Comparison of ENCODE assay signal across 2 cellular contexts in the genomic region with DNA sequence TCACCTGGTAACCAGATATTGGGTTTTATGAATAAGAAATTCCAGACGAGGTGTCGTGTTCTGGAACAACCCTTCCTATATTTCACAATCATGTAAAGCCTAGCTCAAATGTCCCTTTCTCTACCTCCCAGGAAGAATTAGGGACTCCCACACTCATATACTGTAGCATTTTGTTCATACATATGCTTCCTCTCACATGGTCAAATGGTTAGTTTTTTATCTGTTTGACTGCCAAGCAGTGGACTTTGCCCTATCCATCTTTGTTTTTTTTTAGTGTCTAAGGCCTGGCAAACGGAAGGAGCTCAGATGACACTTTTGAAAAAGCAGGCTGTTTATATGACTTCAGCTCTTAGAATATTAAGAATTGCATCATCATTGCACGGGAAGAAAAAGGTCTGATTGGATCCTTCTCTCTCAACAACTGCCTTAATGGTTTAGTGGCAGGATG.
TF ChIP-seq lines count a peak whose summit lies in the region.

No MANE protein-coding gene starts in this region.

TF ChIP-seq in SK-N-SH treated with all-trans-retinoic acid at 6 μM for 48 hours, 23 proteins besides CTCF, POLR2A, EP300 and RAD21 (continued from another document):
- TF ChIP-seq, protein P1, sequence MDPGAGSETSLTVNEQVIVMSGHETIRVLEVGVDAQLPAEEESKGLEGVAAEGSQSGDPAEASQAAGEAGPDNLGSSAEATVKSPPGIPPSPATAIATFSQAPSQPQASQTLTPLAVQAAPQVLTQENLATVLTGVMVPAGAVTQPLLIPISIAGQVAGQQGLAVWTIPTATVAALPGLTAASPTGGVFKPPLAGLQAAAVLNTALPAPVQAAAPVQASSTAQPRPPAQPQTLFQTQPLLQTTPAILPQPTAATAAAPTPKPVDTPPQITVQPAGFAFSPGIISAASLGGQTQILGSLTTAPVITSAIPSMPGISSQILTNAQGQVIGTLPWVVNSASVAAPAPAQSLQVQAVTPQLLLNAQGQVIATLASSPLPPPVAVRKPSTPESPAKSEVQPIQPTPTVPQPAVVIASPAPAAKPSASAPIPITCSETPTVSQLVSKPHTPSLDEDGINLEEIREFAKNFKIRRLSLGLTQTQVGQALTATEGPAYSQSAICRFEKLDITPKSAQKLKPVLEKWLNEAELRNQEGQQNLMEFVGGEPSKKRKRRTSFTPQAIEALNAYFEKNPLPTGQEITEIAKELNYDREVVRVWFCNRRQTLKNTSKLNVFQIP (CRISPR knock-in tag; IDR thresholded peaks at IDR 0.05; ENCODE audit: borderline replicate concordance, low read depth), result no peak
- TF ChIP-seq ISL1 (CRISPR knock-in tag; IDR thresholded peaks at IDR 0.05), result peak; percentile 33; the same call in 1 of the 2 replicates
- no peak for TF ChIP-seq RARB (CRISPR knock-in tag; IDR thresholded peaks at IDR 0.05)
- TF ChIP-seq ESRRG (CRISPR knock-in tag; IDR thresholded peaks at IDR 0.05), result no peak

TF ChIP-seq in SK-N-SH, 30 proteins besides CTCF, POLR2A, EP300 and RAD21 (continued from another document):
- TF ChIP-seq, protein P2, sequence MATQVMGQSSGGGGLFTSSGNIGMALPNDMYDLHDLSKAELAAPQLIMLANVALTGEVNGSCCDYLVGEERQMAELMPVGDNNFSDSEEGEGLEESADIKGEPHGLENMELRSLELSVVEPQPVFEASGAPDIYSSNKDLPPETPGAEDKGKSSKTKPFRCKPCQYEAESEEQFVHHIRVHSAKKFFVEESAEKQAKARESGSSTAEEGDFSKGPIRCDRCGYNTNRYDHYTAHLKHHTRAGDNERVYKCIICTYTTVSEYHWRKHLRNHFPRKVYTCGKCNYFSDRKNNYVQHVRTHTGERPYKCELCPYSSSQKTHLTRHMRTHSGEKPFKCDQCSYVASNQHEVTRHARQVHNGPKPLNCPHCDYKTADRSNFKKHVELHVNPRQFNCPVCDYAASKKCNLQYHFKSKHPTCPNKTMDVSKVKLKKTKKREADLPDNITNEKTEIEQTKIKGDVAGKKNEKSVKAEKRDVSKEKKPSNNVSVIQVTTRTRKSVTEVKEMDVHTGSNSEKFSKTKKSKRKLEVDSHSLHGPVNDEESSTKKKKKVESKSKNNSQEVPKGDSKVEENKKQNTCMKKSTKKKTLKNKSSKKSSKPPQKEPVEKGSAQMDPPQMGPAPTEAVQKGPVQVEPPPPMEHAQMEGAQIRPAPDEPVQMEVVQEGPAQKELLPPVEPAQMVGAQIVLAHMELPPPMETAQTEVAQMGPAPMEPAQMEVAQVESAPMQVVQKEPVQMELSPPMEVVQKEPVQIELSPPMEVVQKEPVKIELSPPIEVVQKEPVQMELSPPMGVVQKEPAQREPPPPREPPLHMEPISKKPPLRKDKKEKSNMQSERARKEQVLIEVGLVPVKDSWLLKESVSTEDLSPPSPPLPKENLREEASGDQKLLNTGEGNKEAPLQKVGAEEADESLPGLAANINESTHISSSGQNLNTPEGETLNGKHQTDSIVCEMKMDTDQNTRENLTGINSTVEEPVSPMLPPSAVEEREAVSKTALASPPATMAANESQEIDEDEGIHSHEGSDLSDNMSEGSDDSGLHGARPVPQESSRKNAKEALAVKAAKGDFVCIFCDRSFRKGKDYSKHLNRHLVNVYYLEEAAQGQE (IDR thresholded peaks at IDR 0.05; ENCODE audit: low read depth, low read length), result no peak
- TF ChIP-seq, protein P3, sequence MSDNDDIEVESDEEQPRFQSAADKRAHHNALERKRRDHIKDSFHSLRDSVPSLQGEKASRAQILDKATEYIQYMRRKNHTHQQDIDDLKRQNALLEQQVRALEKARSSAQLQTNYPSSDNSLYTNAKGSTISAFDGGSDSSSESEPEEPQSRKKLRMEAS (IDR thresholded peaks at IDR 0.05; ENCODE audit: low read depth), result no peak
- TF ChIP-seq, protein P4, sequence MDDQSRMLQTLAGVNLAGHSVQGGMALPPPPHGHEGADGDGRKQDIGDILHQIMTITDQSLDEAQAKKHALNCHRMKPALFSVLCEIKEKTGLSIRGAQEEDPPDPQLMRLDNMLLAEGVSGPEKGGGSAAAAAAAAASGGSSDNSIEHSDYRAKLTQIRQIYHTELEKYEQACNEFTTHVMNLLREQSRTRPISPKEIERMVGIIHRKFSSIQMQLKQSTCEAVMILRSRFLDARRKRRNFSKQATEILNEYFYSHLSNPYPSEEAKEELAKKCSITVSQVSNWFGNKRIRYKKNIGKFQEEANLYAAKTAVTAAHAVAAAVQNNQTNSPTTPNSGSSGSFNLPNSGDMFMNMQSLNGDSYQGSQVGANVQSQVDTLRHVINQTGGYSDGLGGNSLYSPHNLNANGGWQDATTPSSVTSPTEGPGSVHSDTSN (IDR thresholded peaks at IDR 0.05), result no peak
- TF ChIP-seq TCF12 (IDR thresholded peaks at IDR 0.05) (no peak), TEAD4 (IDR thresholded peaks at IDR 0.05; ENCODE audit: borderline replicate concordance, insufficient read depth) (no peak), YY1 (IDR thresholded peaks at IDR 0.05; ENCODE audit: low read depth) (no peak), POLR2AphosphoS5 (IDR thresholded peaks at IDR 0.05; ENCODE audit: low read depth, low read length) (no peak), EZH2phosphoT487 (IDR thresholded peaks at IDR 0.05; ENCODE audit: borderline replicate concordance, low read depth) (no peak), RCOR1 (IDR thresholded peaks at IDR 0.05; ENCODE audit: low read length) (no peak), RFX5 (IDR thresholded peaks at IDR 0.05; ENCODE audit: low read length) (no peak), JUND (IDR thresholded peaks at IDR 0.05) (no peak), TAF1 (IDR thresholded peaks at IDR 0.05; ENCODE audit: borderline replicate concordance, low read depth, low read length) (no peak)
- TF ChIP-seq, protein P5, sequence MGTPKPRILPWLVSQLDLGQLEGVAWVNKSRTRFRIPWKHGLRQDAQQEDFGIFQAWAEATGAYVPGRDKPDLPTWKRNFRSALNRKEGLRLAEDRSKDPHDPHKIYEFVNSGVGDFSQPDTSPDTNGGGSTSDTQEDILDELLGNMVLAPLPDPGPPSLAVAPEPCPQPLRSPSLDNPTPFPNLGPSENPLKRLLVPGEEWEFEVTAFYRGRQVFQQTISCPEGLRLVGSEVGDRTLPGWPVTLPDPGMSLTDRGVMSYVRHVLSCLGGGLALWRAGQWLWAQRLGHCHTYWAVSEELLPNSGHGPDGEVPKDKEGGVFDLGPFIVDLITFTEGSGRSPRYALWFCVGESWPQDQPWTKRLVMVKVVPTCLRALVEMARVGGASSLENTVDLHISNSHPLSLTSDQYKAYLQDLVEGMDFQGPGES (IDR thresholded peaks at IDR 0.05; ENCODE audit: low read depth, low read length), result no peak
